In genomic region chr15:59296181-59296617, GRCh38 we compare ENCODE assay signal across 9 cellular contexts.
A peak's percentile ranks its signal among the peaks of the same experiment; 100 is the strongest.
DNase-seq lines count a peak whose midpoint lies in the region; ATAC-seq and TF ChIP-seq lines count a peak whose summit lies in the region.
"Had no signal": no experiment of that assay in that cellular context is flagged by ENCODE, and none has a peak within 500 bp of the region (broad histone marks: within the 10 kb centered on the region; RNA-seq: fewer than 3 reads in every experiment).

No MANE protein-coding gene starts in this region.

- TF ChIP-seq EP300 in stomach (IDR thresholded peaks at IDR 0.05), result peak; percentile 9

- no peak for ATAC-seq in HG03280 (IDR thresholded peaks at IDR 0.05; ENCODE audit: unreplicated experiment)
- no peak for ATAC-seq in HG03097 (IDR thresholded peaks at IDR 0.05; ENCODE audit: low FRiP score, unreplicated experiment)
- no peak for ATAC-seq in HG03439 (IDR thresholded peaks at IDR 0.05; ENCODE audit: unreplicated experiment)

- peaks cover 88% of the 10 kb centered on the region for H3K4me1 Mint-ChIP-seq in HFFc6 (ENCODE audit: low read depth)

- H3K27ac ChIP-seq in ascending aorta (peak overlapping the region; percentile 88), stomach (peak overlapping the region in 4 of 5 donors; percentile 52 to 75 (median 73))

- H3K36me3 ChIP-seq in ascending aorta (no peaks in the 10 kb centered on the region), stomach (no peaks in the 10 kb centered on the region)

- no peak for TF ChIP-seq CTCF in HFFc6 (IDR thresholded peaks at IDR 0.05)
- no peak for TF ChIP-seq CTCF in ascending aorta (IDR thresholded peaks at IDR 0.05)
- TF ChIP-seq CTCF in stomach (IDR thresholded peaks at IDR 0.05), result no peak

- peak overlapping the region in 1 of 2 donors; percentile 18 for H3K4me3 ChIP-seq in ascending aorta
- no peak overlapping the region for H3K4me3 ChIP-seq in stomach

- no peak for TF ChIP-seq POLR2A in stomach (IDR thresholded peaks at IDR 0.05)

- H3K4me1 ChIP-seq in ascending aorta, result peaks cover 28 to 52% of the 10 kb centered on the region in 2 donors
- H3K4me1 ChIP-seq in stomach, result peaks cover 27 to 72% (median 41%) of the 10 kb centered on the region in 4 donors

- intact Hi-C loops in ascending aorta (cut with DNase I), result loop anchor here (10.0 kb wide), 1 partner anchor 311 kb away; the partner anchor contains the start of gene RNF111
- intact Hi-C loops in stomach (cut with DNase I; ENCODE audit: low total_unique reads), result no loop called here

- H3K27me3 ChIP-seq in ascending aorta (no peaks in the 10 kb centered on the region), stomach (no peaks in the 10 kb centered on the region)

- H3K4me3 Mint-ChIP-seq in HFFc6, result peak overlapping the region; percentile 80

- H3K9me3 ChIP-seq in ascending aorta, result no peaks in the 10 kb centered on the region
- H3K9me3 ChIP-seq in stomach, result no peaks in the 10 kb centered on the region

- H3K27ac Mint-ChIP-seq in HFFc6, result peak overlapping the region; percentile 99

- H3K9me3 Mint-ChIP-seq in HFFc6, result no peaks in the 10 kb centered on the region; the same call in 1 of the 2 replicates

- H3K36me3 Mint-ChIP-seq in HFFc6 (ENCODE audit: low read depth), result peaks cover 5% of the 10 kb centered on the region; the same call in 1 of the 2 replicates

- H3K27me3 Mint-ChIP-seq in HFFc6 (ENCODE audit: insufficient read depth), result no peaks in the 10 kb centered on the region; the same call in 1 of the 2 replicates

- WGBS in stomach, 5 donors, result 52 to 69% (median 65%) methylated on average over 6 of the region's 6 CpGs

- peak; percentile 84 for DNase-seq in HFFc6
- DNase-seq in ascending aorta (ENCODE audit: low spot score in 2 of 2), result peak in 1 of 2 donors; percentile 81
- DNase-seq in hepatic stellate cell (ENCODE audit: low spot score), result peak; percentile 72
- DNase-seq in stomach, result no peak
- no peak for DNase-seq in NCI-H446 (lab: John Stamatoyannopoulos, UW)
- DNase-seq: activated T-cell treated with anti-CD3 and anti-CD28 coated beads, Interleukin-2, amount 50 U/mL, for 1 hour had no signal

Comparison
In these comparisons a context has a peak if more than half of its experiments do, and no peak if none do; other contexts are left out.
1. DNase-seq: peak in HFFc6 (single experiment) and hepatic stellate cell (single experiment); none in stomach (single experiment) and NCI-H446 (0 of 2).